8 cellular contexts compared by ENCODE assay signal in the genomic region with DNA sequence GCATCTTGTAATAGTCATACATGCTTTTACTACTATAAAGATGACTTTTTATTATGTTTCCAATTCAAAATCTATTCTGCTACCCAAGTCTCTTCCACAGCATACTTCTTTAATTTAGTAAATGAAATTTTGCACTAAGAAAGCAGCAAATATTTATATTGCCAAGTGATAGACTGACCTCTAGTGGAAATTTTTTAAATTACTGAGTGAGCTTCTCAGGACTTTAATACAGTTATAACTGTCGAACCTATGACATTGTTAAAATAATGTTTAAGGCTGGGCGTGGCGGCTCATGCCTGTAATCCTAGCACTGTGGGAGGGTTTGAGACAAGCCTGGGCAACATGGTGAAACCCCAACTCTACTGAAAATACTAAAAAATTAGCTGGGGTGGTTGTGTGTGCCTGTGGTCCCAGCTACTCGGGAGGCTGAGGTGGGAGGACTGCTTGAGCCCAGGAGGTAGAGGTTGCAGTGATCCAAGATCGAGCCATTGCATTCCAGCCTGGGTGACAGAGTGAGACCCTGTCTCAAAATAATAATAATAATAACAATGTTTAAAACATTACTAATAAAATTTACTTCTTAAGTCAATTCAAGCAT. TPM values are rescaled to one million over a fixed set of nuclear protein-coding genes. Genes with fewer than 3 reads are reported as not detected.
DNase-seq lines count a peak whose midpoint lies in the region; ATAC-seq and TF ChIP-seq lines count a peak whose summit lies in the region.

No MANE protein-coding gene starts in this region.

- H3K9me3 Mint-ChIP-seq in HFFc6: peaks cover under 1% of the 10 kb centered on the region; the same call in 1 of the 2 replicates

- no peak overlapping the region for H3K27ac Mint-ChIP-seq in HFFc6

- H3K36me3 Mint-ChIP-seq in HFFc6 (ENCODE audit: low read depth): no peaks in the 10 kb centered on the region

- H3K9me3 ChIP-seq in lung (ENCODE audit: control insufficient read depth in 2 of 2, insufficient read depth in 1 of 2, low read length in 1 of 2): no peaks in the 10 kb centered on the region

- H3K4me3 ChIP-seq in lung: no peak overlapping the region

- TF ChIP-seq CTCF in HFFc6 (IDR thresholded peaks at IDR 0.05) (peak; percentile 88), lung (IDR thresholded peaks at IDR 0.05; ENCODE audit: control extremely low read depth, extremely low read depth) (peak; percentile 43)

- WGBS in lung, 2 donors: 39 to 54% methylated on average over 5 of the region's 5 CpGs

- H3K27me3 Mint-ChIP-seq in HFFc6 (ENCODE audit: insufficient read depth): peaks cover 17% of the 10 kb centered on the region

- H3K4me3 Mint-ChIP-seq in HFFc6: no peak overlapping the region

- peaks cover 0 to 3% of the 10 kb centered on the region in 2 donors for H3K4me1 ChIP-seq in lung (ENCODE audit: control insufficient read depth in 2 of 2, insufficient read depth in 2 of 2, low read length in 2 of 2)

- DNase-seq in Daoy (ENCODE audit: low read depth): peak; percentile 21
- DNase-seq in HFFc6: peak; percentile 48
- peak; percentile 47 for DNase-seq in NCI-H526 treated with DMSO at 0.1 percent for 48 hours (lab: John Stamatoyannopoulos, UW)
- peak; percentile 64 for DNase-seq in cerebellar cortex (ENCODE audit: low spot score)
- no peak for DNase-seq in lung (ENCODE audit: low spot score)
- no peak for DNase-seq in stimulated activated CD4-positive, alpha-beta T cell treated with anti-CD3 and anti-CD28 coated beads, Interleukin-2, amount 100 ng/mL, for 48 hours
- no peak for DNase-seq in NCI-H524 treated with DMSO at 0.1 percent for 48 hours (lab: John Stamatoyannopoulos, UW)

- no peaks in the 10 kb centered on the region for H3K27me3 ChIP-seq in lung (ENCODE audit: control insufficient read depth, insufficient read depth)

- H3K27ac ChIP-seq in lung (ENCODE audit: low read depth in 1 of 2, low read length in 1 of 2): no peak overlapping the region

- no peak for ATAC-seq in lung (ENCODE audit: insufficient read depth, low FRiP score)
- no peak for ATAC-seq in GM21528 (IDR thresholded peaks at IDR 0.05; ENCODE audit: low FRiP score, unreplicated experiment)

- H3K4me1 Mint-ChIP-seq in HFFc6 (ENCODE audit: low read depth): peaks cover 21% of the 10 kb centered on the region

- no peaks in the 10 kb centered on the region for H3K36me3 ChIP-seq in lung (ENCODE audit: control insufficient read depth in 2 of 2, insufficient read depth in 2 of 2, low read length in 2 of 2)

RNA-seq across cellular contexts. Expression of a gene that starts 27.3 kb away (rescaled TPM):
- 8.2 and 8.5 TPM in 2 replicates for total RNA-seq in Daoy (2014; rRNA removed; shearing (Covaris generic))
- 1 to 10 TPM in 4 of 6 experiments, under 1 TPM in 1, not detected in 1; 0.73 to 4.0 (median 3.8) TPM for total RNA-seq in HFFc6 (2021; fragmentation: NEBNext Ultra II Directional; extraction: Animal tissue kit (Norgen Biotek cat#: 25700))
- total RNA-seq in lung: 10 to 100 TPM; 26.5 to 36.5 TPM
- 10 to 100 TPM in 1 of 2 donors, 1 to 10 TPM in 1; 9.5 to 14.3 TPM for polyA plus RNA-seq in lung

Comparison
In these comparisons a context has a peak if more than half of its experiments do, and no peak if none do; other contexts are left out.
1. DNase-seq: peak in Daoy (single experiment), HFFc6 (single experiment), NCI-H526 treated with DMSO at 0.1 percent for 48 hours (single experiment) and cerebellar cortex (single experiment); none in lung (single experiment), stimulated activated CD4-positive, alpha-beta T cell treated with anti-CD3 and anti-CD28 coated beads, Interleukin-2, amount 100 ng/mL, for 48 hours (0 of 2) and NCI-H524 treated with DMSO at 0.1 percent for 48 hours (single experiment).